ENCODE assay signal across 9 cellular contexts in genomic region chr9:105449081-105449480, GRCh38. TPM values are rescaled to one million over a fixed set of nuclear protein-coding genes. Genes with fewer than 3 reads are reported as not detected.
DNase-seq lines count a peak whose midpoint lies in the region; ATAC-seq and TF ChIP-seq lines count a peak whose summit lies in the region.
"Had no signal": no experiment of that assay in that cellular context is flagged by ENCODE, and none has a peak within 500 bp of the region (broad histone marks: within the 10 kb centered on the region; RNA-seq: fewer than 3 reads in every experiment).

No MANE protein-coding gene starts in this region.

- H3K4me1 Mint-ChIP-seq in activated CD8-positive, alpha-beta memory T cell treated with anti-CD3 and anti-CD28 coated beads, Interleukin-2, amount 10 ng/mL, durations not matched to agents 7 days and 5 days = peaks cover 25% of the 10 kb centered on the region
- H3K4me1 Mint-ChIP-seq in WTC11 = peaks cover 36% of the 10 kb centered on the region
- peaks cover 37% of the 10 kb centered on the region for H3K4me1 Mint-ChIP-seq in stimulated activated memory B cell treated with anti-CD40 and anti-IgM and Interleukin-4, amounts not matched to agents 10 μg/mL and 1 μg/mL and 100 μg/mL, for 72 hours

- no peak overlapping the region for H3K27ac Mint-ChIP-seq in activated CD8-positive, alpha-beta memory T cell treated with anti-CD3 and anti-CD28 coated beads, Interleukin-2, amount 10 ng/mL, durations not matched to agents 7 days and 5 days
- H3K27ac Mint-ChIP-seq in WTC11 = peak overlapping the region; percentile 93; the same call in 1 of the 2 replicates
- peak overlapping the region; percentile 84 for H3K27ac Mint-ChIP-seq in stimulated activated memory B cell treated with anti-CD40 and anti-IgM and Interleukin-4, amounts not matched to agents 10 μg/mL and 1 μg/mL and 100 μg/mL, for 72 hours

- no peaks in the 10 kb centered on the region for H3K36me3 Mint-ChIP-seq in activated CD8-positive, alpha-beta memory T cell treated with anti-CD3 and anti-CD28 coated beads, Interleukin-2, amount 10 ng/mL, durations not matched to agents 7 days and 5 days
- no peaks in the 10 kb centered on the region for H3K36me3 Mint-ChIP-seq in WTC11
- H3K36me3 Mint-ChIP-seq in stimulated activated memory B cell treated with anti-CD40 and anti-IgM and Interleukin-4, amounts not matched to agents 10 μg/mL and 1 μg/mL and 100 μg/mL, for 72 hours = no peaks in the 10 kb centered on the region

- peak overlapping the region; percentile 86 for H3K4me3 Mint-ChIP-seq in activated CD8-positive, alpha-beta memory T cell treated with anti-CD3 and anti-CD28 coated beads, Interleukin-2, amount 10 ng/mL, durations not matched to agents 7 days and 5 days
- H3K4me3 Mint-ChIP-seq in WTC11 = peak overlapping the region; percentile 88
- H3K4me3 Mint-ChIP-seq in stimulated activated memory B cell treated with anti-CD40 and anti-IgM and Interleukin-4, amounts not matched to agents 10 μg/mL and 1 μg/mL and 100 μg/mL, for 72 hours = peak overlapping the region; percentile 96

- DNase-seq in activated CD8-positive, alpha-beta memory T cell treated with anti-CD3 and anti-CD28 coated beads, Interleukin-2, amount 10 ng/mL, durations not matched to agents 7 days and 5 days = no peak
- no peak for DNase-seq in activated CD8-positive, alpha-beta memory T cell treated with anti-CD3 and anti-CD28 coated beads, Interleukin-2, amount 50 U/mL, for 48 hours
- DNase-seq in WTC11 (ENCODE audit: low spot score) (no peak), fibroblast of pulmonary artery (ENCODE audit: low read depth) (no peak), SHP77 treated with DMSO at 0.1 percent for 48 hours (lab: John Stamatoyannopoulos, UW) (no peak), ureter (ENCODE audit: low spot score) (no peak)
- DNase-seq: activated CD8-positive, alpha-beta memory T cell treated with anti-CD3 and anti-CD28 coated beads for 24 hours had no signal

- H3K27me3 Mint-ChIP-seq in activated CD8-positive, alpha-beta memory T cell treated with anti-CD3 and anti-CD28 coated beads, Interleukin-2, amount 10 ng/mL, durations not matched to agents 7 days and 5 days = no peaks in the 10 kb centered on the region
- no peaks in the 10 kb centered on the region; the same call in none of the 2 replicates for H3K27me3 Mint-ChIP-seq in WTC11 (ENCODE audit: low read depth)
- no peaks in the 10 kb centered on the region for H3K27me3 Mint-ChIP-seq in stimulated activated memory B cell treated with anti-CD40 and anti-IgM and Interleukin-4, amounts not matched to agents 10 μg/mL and 1 μg/mL and 100 μg/mL, for 72 hours

- ATAC-seq in activated CD8-positive, alpha-beta memory T cell treated with anti-CD3 and anti-CD28 coated beads, Interleukin-2, amount 10 ng/mL, durations not matched to agents 7 days and 5 days = no peak
- ATAC-seq in WTC11 (no peak), HG03280 (IDR thresholded peaks at IDR 0.05; ENCODE audit: unreplicated experiment) (no peak)
- ATAC-seq in stimulated activated memory B cell treated with anti-CD40 and anti-IgM and Interleukin-4, amounts not matched to agents 10 μg/mL and 1 μg/mL and 100 μg/mL, for 72 hours = no peak

- peak overlapping the region; percentile 86 for H3K4me3 ChIP-seq in fibroblast of pulmonary artery (replicated peaks; ENCODE audit: low read depth, low read length)

- CTCF ChIA-PET in activated CD8-positive, alpha-beta memory T cell treated with anti-CD3 and anti-CD28 coated beads, Interleukin-2, amount 10 ng/mL, durations not matched to agents 7 days and 5 days (lab: Charles Lee) = no interaction called here
- CTCF ChIA-PET in WTC11 (lab: Charles Lee) = interaction anchor here (1.3 to 2.5 kb wide), 3 partner anchors 10 to 34 kb away, joined by 3 to 7 read pairs (median 6); no protein-coding TSS in a partner anchor

- TF ChIP-seq CTCF in WTC11 (IDR thresholded peaks at IDR 0.05) (no peak), fibroblast of pulmonary artery (IDR thresholded peaks at IDR 0.05; ENCODE audit: low read length, missing control alignments) (no peak)

- POLR2A ChIA-PET in WTC11 (lab: Charles Lee) = no interaction called here

- H3K9me3 Mint-ChIP-seq in activated CD8-positive, alpha-beta memory T cell treated with anti-CD3 and anti-CD28 coated beads, Interleukin-2, amount 10 ng/mL, durations not matched to agents 7 days and 5 days (ENCODE audit: low read depth) = no peaks in the 10 kb centered on the region
- H3K9me3 Mint-ChIP-seq in WTC11 = no peaks in the 10 kb centered on the region
- no peaks in the 10 kb centered on the region for H3K9me3 Mint-ChIP-seq in stimulated activated memory B cell treated with anti-CD40 and anti-IgM and Interleukin-4, amounts not matched to agents 10 μg/mL and 1 μg/mL and 100 μg/mL, for 72 hours

TF ChIP-seq in WTC11, 78 proteins besides CTCF, POLR2A, EP300 and RAD21:
- no peak for TF ChIP-seq SOX15 (CRISPR knock-in tag; IDR thresholded peaks at IDR 0.05)
- TF ChIP-seq E2F1 (CRISPR knock-in tag; IDR thresholded peaks at IDR 0.05) = no peak
- TF ChIP-seq NR1H2 (CRISPR knock-in tag; IDR thresholded peaks at IDR 0.05) = no peak
- TF ChIP-seq PREB (CRISPR knock-in tag; IDR thresholded peaks at IDR 0.05; ENCODE audit: borderline replicate concordance) = no peak
- TF ChIP-seq MAX (CRISPR knock-in tag; IDR thresholded peaks at IDR 0.05) = no peak

RNA-seq across cellular contexts. Expression of gene FSD1L, which starts 1.2 kb away (rescaled TPM):
- total RNA-seq in activated CD8-positive, alpha-beta memory T cell treated with anti-CD3 and anti-CD28 coated beads, Interleukin-2, amount 10 ng/mL, durations not matched to agents 7 days and 5 days = 1 to 10 TPM; 6.3 to 9.2 TPM
- total RNA-seq in WTC11 (2021) = 4.5 to 5.3 TPM (median 4.6 TPM) in 3 replicates
- total RNA-seq in ureter = 5.0 TPM
